ENCODE assay signal across 16 cellular contexts in genomic region chr17:57697891-57698708, GRCh38. TPM values are rescaled to one million over a fixed set of nuclear protein-coding genes. Genes with fewer than 3 reads are reported as not detected.
DNase-seq lines count a peak whose midpoint lies in the region; ATAC-seq, FAIRE-seq and TF ChIP-seq lines count a peak whose summit lies in the region.
"Had no signal": no experiment of that assay in that cellular context is flagged by ENCODE, and none has a peak within 500 bp of the region (broad histone marks: within the 10 kb centered on the region; RNA-seq: fewer than 3 reads in every experiment).

No MANE protein-coding gene starts in this region.

- no peaks in the 10 kb centered on the region for H3K27me3 Mint-ChIP-seq in activated naive CD8-positive, alpha-beta T cell treated with anti-CD3 and anti-CD28 coated beads for 36 hours

- no peak for TF ChIP-seq CTCF in SK-N-SH (IDR thresholded peaks at IDR 0.05)
- no peak for TF ChIP-seq CTCF in A673 (conservative IDR thresholded peaks at IDR 0.05; ENCODE audit: low read depth, low read length)

- DNase-seq in SK-N-SH (no peak), HTR-8/SVneo (ENCODE audit: insufficient read length, low spot score) (no peak), putamen (ENCODE audit: low spot score) (peak; percentile 21), A673 (ENCODE audit: low spot score) (no peak), kidney glomerular epithelial cell (lab: John Stamatoyannopoulos, UW) (no peak)
- peak; percentile 5 for DNase-seq in activated naive CD8-positive, alpha-beta T cell treated with anti-CD3 and anti-CD28 coated beads for 36 hours
- DNase-seq: dorsolateral prefrontal cortex, EL, gastrocnemius medialis, left ventricle myocardium superior, NCI-H1436 had no signal

- H3K27ac Mint-ChIP-seq in activated naive CD8-positive, alpha-beta T cell treated with anti-CD3 and anti-CD28 coated beads for 36 hours: no peak overlapping the region

- no peak overlapping the region for H2AFZ ChIP-seq in SK-N-SH (ENCODE audit: low read depth)

- no peaks in the 10 kb centered on the region for H3F3A ChIP-seq in SK-N-SH (replicated peaks; ENCODE audit: insufficient read depth)

- H3K36me3 ChIP-seq in SK-N-SH (replicated peaks in 1 of 2; ENCODE audit: control insufficient read depth in 1 of 2, insufficient read depth in 2 of 2, low read length in 1 of 2) (no peaks in the 10 kb centered on the region), A673 (ENCODE audit: insufficient read depth, low read length, poor library complexity, severe bottlenecking) (no peaks in the 10 kb centered on the region)
- H3K36me3 ChIP-seq: gastrocnemius medialis had no signal

- no peak for TF ChIP-seq EP300 in SK-N-SH (IDR thresholded peaks at IDR 0.05; ENCODE audit: borderline replicate concordance in 1 of 2, low read depth in 1 of 2, low read length in 1 of 2)

- H3K4me1 ChIP-seq in SK-N-SH (ENCODE audit: control insufficient read depth in 1 of 2, insufficient read depth in 2 of 2, low read depth in 1 of 2, low read length in 1 of 2): peaks cover 0 to 22% of the 10 kb centered on the region in 2 experiments; a peak in 2 of 4 replicates
- no peaks in the 10 kb centered on the region for H3K4me1 ChIP-seq in A673 (ENCODE audit: insufficient read depth, low read length, poor library complexity, severe bottlenecking)
- H3K4me1 ChIP-seq: gastrocnemius medialis had no signal

- H3K27me3 ChIP-seq in SK-N-SH (ENCODE audit: insufficient read depth) (no peaks in the 10 kb centered on the region), A673 (replicated peaks; ENCODE audit: insufficient read depth, low read depth, low read length, poor library complexity) (no peaks in the 10 kb centered on the region)
- H3K27me3 ChIP-seq: dorsolateral prefrontal cortex, gastrocnemius medialis had no signal

- no peak overlapping the region for H3K4me2 ChIP-seq in SK-N-SH

- WGBS in SK-N-SH (ENCODE audit: low lambda C conversion rate): 66% methylated on average over 12 of the region's 12 CpGs

- H3K9me3 Mint-ChIP-seq in activated naive CD8-positive, alpha-beta T cell treated with anti-CD3 and anti-CD28 coated beads for 36 hours: peaks cover 1% of the 10 kb centered on the region

- no TSS peak for BruUV-seq in A673 (replicated peaks; lab: Mats Ljungman, UMichigan)

- no peaks in the 10 kb centered on the region for H3K9me3 ChIP-seq in SK-N-SH
- H3K9me3 ChIP-seq in A673 (ENCODE audit: low read depth, low read length, poor library complexity, severe bottlenecking): no peaks in the 10 kb centered on the region
- H3K9me3 ChIP-seq: gastrocnemius medialis had no signal

- H3K27ac ChIP-seq in SK-N-SH (ENCODE audit: low read depth in 2 of 2, low read length in 1 of 2) (no peak overlapping the region; a peak in 1 of 4 replicates), A673 (ENCODE audit: low read depth, low read length, poor library complexity, severe bottlenecking) (no peak overlapping the region)
- H3K27ac ChIP-seq: dorsolateral prefrontal cortex, gastrocnemius medialis had no signal

- FAIRE-seq in HTR-8/SVneo (lab: Jason Lieb, UNC): peak; percentile 58
- FAIRE-seq: TTC549 had no signal

- no peak for TF ChIP-seq RAD21 in SK-N-SH (IDR thresholded peaks at IDR 0.05; ENCODE audit: low read length)

- H3K4me3 Mint-ChIP-seq in activated naive CD8-positive, alpha-beta T cell treated with anti-CD3 and anti-CD28 coated beads for 36 hours: no peak overlapping the region

- intact Hi-C loops in A673 (cut with micrococcal nuclease; ENCODE audit: unreplicated experiment): no loop called here

- H3K9ac ChIP-seq in SK-N-SH: no peak overlapping the region

- ATAC-seq in SK-N-SH treated with all-trans-retinoic acid at 6 μM for 48 hours (no peak), HG03135 (IDR thresholded peaks at IDR 0.05; ENCODE audit: unreplicated experiment) (no peak)
- ATAC-seq: gastrocnemius medialis, left ventricle myocardium superior had no signal

- no peaks in the 10 kb centered on the region for H3K4me1 Mint-ChIP-seq in activated naive CD8-positive, alpha-beta T cell treated with anti-CD3 and anti-CD28 coated beads for 36 hours

- H3K4me3 ChIP-seq in SK-N-SH (ENCODE audit: low read depth in 2 of 2, low read length in 1 of 2) (no peak overlapping the region), A673 (ENCODE audit: low read depth, low read length, poor library complexity, severe bottlenecking) (no peak overlapping the region)
- H3K4me3 ChIP-seq: dorsolateral prefrontal cortex, gastrocnemius medialis had no signal

- POLR2A ChIA-PET in SK-N-SH (lab: Yijun Ruan, JAX): no interaction called here
- POLR2A ChIA-PET in A673 (lab: Charles Lee; ENCODE audit: low non-redundant PET): no interaction called here

- no peaks in the 10 kb centered on the region for H3K9me2 ChIP-seq in SK-N-SH

- CTCF ChIA-PET in SK-N-SH (lab: Yijun Ruan, JAX) (interaction anchor here (1.1 to 2.8 kb wide), 3 partner anchors 9 to 26 kb away, joined by 4 to 11 read pairs (median 10); no protein-coding TSS in a partner anchor), A673 (lab: Charles Lee) (no interaction called here)

- no peaks in the 10 kb centered on the region for H3K79me2 ChIP-seq in SK-N-SH (ENCODE audit: insufficient read depth)

- H4K20me1 ChIP-seq in SK-N-SH (ENCODE audit: insufficient read depth): no peaks in the 10 kb centered on the region

- H3K36me3 Mint-ChIP-seq in activated naive CD8-positive, alpha-beta T cell treated with anti-CD3 and anti-CD28 coated beads for 36 hours: peaks cover 7% of the 10 kb centered on the region

TF ChIP-seq in SK-N-SH, 30 proteins besides CTCF, POLR2A, EP300 and RAD21:
- 0 out of 2 replicates have a peak, but pooled peaks have one; percentile 14 for TF ChIP-seq GATA2 (CRISPR knock-in tag; IDR thresholded peaks at IDR 0.05)
- TF ChIP-seq ZBTB33 (IDR thresholded peaks at IDR 0.05; ENCODE audit: borderline replicate concordance, low read depth): no peak

TF ChIP-seq in SK-N-SH treated with all-trans-retinoic acid at 6 μM for 48 hours, 23 proteins besides CTCF, POLR2A, EP300 and RAD21:
- TF ChIP-seq POU6F1 (CRISPR knock-in tag; IDR thresholded peaks at IDR 0.05; ENCODE audit: borderline replicate concordance, low read depth) (no peak), CSRNP3 (CRISPR knock-in tag; IDR thresholded peaks at IDR 0.05) (no peak), TSHZ2 (CRISPR knock-in tag; IDR thresholded peaks at IDR 0.05) (no peak)

RNA-seq across cellular contexts. Expression of gene CCDC182, which starts 47.0 kb away (rescaled TPM):
- not detected in 2 replicates for polyA plus RNA-seq in SK-N-SH (2012; rRNA removed)
- not detected in 2 replicates for polyA plus RNA-seq in SK-N-SH (2012; cell fraction: cytosol; rRNA removed)
- polyA plus RNA-seq in SK-N-SH (2012; cell fraction: nucleus; rRNA removed): not detected in 2 replicates
- not detected for total RNA-seq in activated naive CD8-positive, alpha-beta T cell treated with anti-CD3 and anti-CD28 coated beads for 36 hours
- not detected in 2 replicates for total RNA-seq in A673 (2021)
- total RNA-seq: gastrocnemius medialis, left ventricle myocardium superior, OCI-LY7, temporal lobe had no signal

Comparison
In these comparisons a context has a peak if more than half of its experiments do, and no peak if none do; other contexts are left out.
1. DNase-seq: peak in activated naive CD8-positive, alpha-beta T cell treated with anti-CD3 and anti-CD28 coated beads for 36 hours (single experiment) and putamen (single experiment); none in SK-N-SH (single experiment), HTR-8/SVneo (single experiment), A673 (single experiment) and kidney glomerular epithelial cell (single experiment).